Comparison of ENCODE assay signal across 1 cellular context in the genomic region with DNA sequence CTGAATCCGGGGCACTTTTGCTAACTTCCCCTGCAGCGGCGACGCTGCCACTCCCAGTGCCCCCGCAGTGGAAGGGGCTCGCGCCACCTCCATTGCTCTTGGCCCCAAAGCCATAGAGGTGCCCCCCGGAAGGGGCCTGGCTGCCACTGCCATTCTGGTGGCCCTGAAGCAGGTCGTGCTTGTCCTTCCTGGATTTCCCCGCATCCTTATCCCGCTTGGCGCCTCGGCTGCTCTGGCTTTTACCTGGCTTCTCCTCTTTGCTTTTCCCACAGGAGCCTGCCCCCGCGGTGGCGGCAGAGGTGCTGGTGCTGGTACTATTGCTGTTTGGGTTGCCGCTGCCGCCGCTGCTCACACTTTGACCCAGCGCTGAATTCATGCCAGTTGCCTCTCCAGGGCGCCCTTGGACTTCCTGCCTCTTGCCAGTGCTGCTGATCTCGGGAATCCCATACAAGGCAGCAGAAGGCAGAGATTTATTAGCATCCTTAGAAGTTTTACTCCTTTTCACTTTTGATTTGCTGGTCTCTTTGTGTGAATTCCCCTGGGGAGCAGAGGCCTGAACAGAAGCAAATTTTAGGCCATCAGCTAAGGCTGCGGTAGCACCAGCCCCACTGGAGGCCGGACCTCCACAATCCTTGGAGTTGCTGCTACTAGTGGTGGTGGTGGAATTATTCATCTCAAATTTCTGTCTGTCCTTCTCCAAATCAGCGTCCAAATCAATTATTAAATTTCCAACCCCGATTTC.
A peak's percentile ranks its signal among the peaks of the same experiment; 100 is the strongest.
TF ChIP-seq lines count a peak whose summit lies in the region.

No MANE protein-coding gene starts in this region.

TF ChIP-seq in HEK293, 187 proteins besides CTCF, POLR2A, EP300 and RAD21 (continued from another document and continues in another):
- TF ChIP-seq, protein P1, sequence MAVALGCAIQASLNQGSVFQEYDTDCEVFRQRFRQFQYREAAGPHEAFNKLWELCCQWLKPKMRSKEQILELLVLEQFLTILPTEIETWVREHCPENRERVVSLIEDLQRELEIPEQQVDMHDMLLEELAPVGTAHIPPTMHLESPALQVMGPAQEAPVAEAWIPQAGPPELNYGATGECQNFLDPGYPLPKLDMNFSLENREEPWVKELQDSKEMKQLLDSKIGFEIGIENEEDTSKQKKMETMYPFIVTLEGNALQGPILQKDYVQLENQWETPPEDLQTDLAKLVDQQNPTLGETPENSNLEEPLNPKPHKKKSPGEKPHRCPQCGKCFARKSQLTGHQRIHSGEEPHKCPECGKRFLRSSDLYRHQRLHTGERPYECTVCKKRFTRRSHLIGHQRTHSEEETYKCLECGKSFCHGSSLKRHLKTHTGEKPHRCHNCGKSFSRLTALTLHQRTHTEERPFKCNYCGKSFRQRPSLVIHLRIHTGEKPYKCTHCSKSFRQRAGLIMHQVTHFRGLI (tag by site-specific recombination; IDR thresholded peaks at IDR 0.05) = no peak
- TF ChIP-seq ZNF544 (tag by site-specific recombination; IDR thresholded peaks at IDR 0.05) = no peak
- TF ChIP-seq, protein P2, sequence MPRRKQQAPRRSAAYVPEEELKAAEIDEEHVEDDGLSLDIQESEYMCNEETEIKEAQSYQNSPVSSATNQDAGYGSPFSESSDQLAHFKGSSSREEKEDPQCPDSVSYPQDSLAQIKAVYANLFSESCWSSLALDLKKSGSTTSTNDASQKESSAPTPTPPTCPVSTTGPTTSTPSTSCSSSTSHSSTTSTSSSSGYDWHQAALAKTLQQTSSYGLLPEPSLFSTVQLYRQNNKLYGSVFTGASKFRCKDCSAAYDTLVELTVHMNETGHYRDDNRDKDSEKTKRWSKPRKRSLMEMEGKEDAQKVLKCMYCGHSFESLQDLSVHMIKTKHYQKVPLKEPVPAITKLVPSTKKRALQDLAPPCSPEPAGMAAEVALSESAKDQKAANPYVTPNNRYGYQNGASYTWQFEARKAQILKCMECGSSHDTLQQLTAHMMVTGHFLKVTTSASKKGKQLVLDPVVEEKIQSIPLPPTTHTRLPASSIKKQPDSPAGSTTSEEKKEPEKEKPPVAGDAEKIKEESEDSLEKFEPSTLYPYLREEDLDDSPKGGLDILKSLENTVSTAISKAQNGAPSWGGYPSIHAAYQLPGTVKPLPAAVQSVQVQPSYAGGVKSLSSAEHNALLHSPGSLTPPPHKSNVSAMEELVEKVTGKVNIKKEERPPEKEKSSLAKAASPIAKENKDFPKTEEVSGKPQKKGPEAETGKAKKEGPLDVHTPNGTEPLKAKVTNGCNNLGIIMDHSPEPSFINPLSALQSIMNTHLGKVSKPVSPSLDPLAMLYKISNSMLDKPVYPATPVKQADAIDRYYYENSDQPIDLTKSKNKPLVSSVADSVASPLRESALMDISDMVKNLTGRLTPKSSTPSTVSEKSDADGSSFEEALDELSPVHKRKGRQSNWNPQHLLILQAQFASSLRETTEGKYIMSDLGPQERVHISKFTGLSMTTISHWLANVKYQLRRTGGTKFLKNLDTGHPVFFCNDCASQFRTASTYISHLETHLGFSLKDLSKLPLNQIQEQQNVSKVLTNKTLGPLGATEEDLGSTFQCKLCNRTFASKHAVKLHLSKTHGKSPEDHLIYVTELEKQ (tag by site-specific recombination; IDR thresholded peaks at IDR 0.05; ENCODE audit: borderline replicate concordance) = no peak
- TF ChIP-seq, protein P3, sequence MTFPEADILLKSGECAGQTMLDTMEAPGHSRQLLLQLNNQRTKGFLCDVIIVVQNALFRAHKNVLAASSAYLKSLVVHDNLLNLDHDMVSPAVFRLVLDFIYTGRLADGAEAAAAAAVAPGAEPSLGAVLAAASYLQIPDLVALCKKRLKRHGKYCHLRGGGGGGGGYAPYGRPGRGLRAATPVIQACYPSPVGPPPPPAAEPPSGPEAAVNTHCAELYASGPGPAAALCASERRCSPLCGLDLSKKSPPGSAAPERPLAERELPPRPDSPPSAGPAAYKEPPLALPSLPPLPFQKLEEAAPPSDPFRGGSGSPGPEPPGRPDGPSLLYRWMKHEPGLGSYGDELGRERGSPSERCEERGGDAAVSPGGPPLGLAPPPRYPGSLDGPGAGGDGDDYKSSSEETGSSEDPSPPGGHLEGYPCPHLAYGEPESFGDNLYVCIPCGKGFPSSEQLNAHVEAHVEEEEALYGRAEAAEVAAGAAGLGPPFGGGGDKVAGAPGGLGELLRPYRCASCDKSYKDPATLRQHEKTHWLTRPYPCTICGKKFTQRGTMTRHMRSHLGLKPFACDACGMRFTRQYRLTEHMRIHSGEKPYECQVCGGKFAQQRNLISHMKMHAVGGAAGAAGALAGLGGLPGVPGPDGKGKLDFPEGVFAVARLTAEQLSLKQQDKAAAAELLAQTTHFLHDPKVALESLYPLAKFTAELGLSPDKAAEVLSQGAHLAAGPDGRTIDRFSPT (tag by site-specific recombination; IDR thresholded peaks at IDR 0.05) = peak; percentile 67
- no peak for TF ChIP-seq ZNF658 (tag by site-specific recombination; IDR thresholded peaks at IDR 0.05)
- TF ChIP-seq HOXD13 (CRISPR knock-in tag; IDR thresholded peaks at IDR 0.05; ENCODE audit: borderline replicate concordance) = no peak
- no peak; the same call in 1 of the 2 replicates for TF ChIP-seq ZNF366 (tag by site-specific recombination; conservative IDR thresholded peaks at IDR 0.05)
- no peak for TF ChIP-seq ZNF274 (IDR thresholded peaks at IDR 0.05; ENCODE audit: low read length)
- no peak for TF ChIP-seq ZNF274 (tag by site-specific recombination; IDR thresholded peaks at IDR 0.05; ENCODE audit: borderline replicate concordance)
- TF ChIP-seq ZNF223 (tag by site-specific recombination; IDR thresholded peaks at IDR 0.05) = no peak
- TF ChIP-seq ZNF391 (tag by site-specific recombination; IDR thresholded peaks at IDR 0.05; ENCODE audit: borderline replicate concordance, low read depth) = no peak; the same call in 1 of the 2 replicates
- no peak; the same call in 1 of the 2 replicates for TF ChIP-seq ZNF629 (tag by site-specific recombination; IDR thresholded peaks at IDR 0.05)
- TF ChIP-seq ZNF623 (tag by site-specific recombination; IDR thresholded peaks at IDR 0.05) = no peak
- TF ChIP-seq ZNF311 (tag by site-specific recombination; IDR thresholded peaks at IDR 0.05; ENCODE audit: borderline replicate concordance) = no peak
- TF ChIP-seq GLI4 (tag by site-specific recombination; IDR thresholded peaks at IDR 0.05) = no peak
- TF ChIP-seq, protein P4, sequence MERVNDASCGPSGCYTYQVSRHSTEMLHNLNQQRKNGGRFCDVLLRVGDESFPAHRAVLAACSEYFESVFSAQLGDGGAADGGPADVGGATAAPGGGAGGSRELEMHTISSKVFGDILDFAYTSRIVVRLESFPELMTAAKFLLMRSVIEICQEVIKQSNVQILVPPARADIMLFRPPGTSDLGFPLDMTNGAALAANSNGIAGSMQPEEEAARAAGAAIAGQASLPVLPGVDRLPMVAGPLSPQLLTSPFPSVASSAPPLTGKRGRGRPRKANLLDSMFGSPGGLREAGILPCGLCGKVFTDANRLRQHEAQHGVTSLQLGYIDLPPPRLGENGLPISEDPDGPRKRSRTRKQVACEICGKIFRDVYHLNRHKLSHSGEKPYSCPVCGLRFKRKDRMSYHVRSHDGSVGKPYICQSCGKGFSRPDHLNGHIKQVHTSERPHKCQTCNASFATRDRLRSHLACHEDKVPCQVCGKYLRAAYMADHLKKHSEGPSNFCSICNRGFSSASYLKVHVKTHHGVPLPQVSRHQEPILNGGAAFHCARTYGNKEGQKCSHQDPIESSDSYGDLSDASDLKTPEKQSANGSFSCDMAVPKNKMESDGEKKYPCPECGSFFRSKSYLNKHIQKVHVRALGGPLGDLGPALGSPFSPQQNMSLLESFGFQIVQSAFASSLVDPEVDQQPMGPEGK (tag by site-specific recombination; IDR thresholded peaks at IDR 0.05) = peak; percentile 88
- TF ChIP-seq ZFP37 (tag by site-specific recombination; IDR thresholded peaks at IDR 0.05) = peak; percentile 75; the same call in 1 of the 2 replicates
- TF ChIP-seq WT1 (tag by site-specific recombination; IDR thresholded peaks at IDR 0.05) = peak; percentile 9; the same call in 1 of the 2 replicates
- TF ChIP-seq ZEB2 (tag by site-specific recombination; IDR thresholded peaks at IDR 0.05) = peak; percentile 53; the same call in 1 of the 2 replicates
- TF ChIP-seq, protein P5, sequence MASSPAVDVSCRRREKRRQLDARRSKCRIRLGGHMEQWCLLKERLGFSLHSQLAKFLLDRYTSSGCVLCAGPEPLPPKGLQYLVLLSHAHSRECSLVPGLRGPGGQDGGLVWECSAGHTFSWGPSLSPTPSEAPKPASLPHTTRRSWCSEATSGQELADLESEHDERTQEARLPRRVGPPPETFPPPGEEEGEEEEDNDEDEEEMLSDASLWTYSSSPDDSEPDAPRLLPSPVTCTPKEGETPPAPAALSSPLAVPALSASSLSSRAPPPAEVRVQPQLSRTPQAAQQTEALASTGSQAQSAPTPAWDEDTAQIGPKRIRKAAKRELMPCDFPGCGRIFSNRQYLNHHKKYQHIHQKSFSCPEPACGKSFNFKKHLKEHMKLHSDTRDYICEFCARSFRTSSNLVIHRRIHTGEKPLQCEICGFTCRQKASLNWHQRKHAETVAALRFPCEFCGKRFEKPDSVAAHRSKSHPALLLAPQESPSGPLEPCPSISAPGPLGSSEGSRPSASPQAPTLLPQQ (tag by site-specific recombination; IDR thresholded peaks at IDR 0.05) = peak; percentile 46; the same call in 1 of the 2 replicates
- TF ChIP-seq ZBTB7A (tag by site-specific recombination; IDR thresholded peaks at IDR 0.05; ENCODE audit: low read depth) = 0 out of 2 replicates have a peak, but pooled peaks have one; percentile 19
- TF ChIP-seq ZNF23 (tag by site-specific recombination; IDR thresholded peaks at IDR 0.05; ENCODE audit: borderline replicate concordance) = no peak
- TF ChIP-seq ZNF350 (tag by site-specific recombination; IDR thresholded peaks at IDR 0.05) = no peak
- TF ChIP-seq ZNF211 (tag by site-specific recombination; IDR thresholded peaks at IDR 0.05; ENCODE audit: low read depth) = no peak
- no peak for TF ChIP-seq ZNF132 (tag by site-specific recombination; IDR thresholded peaks at IDR 0.05; ENCODE audit: borderline replicate concordance)
- TF ChIP-seq ZNF423 (tag by site-specific recombination; IDR thresholded peaks at IDR 0.05) = no peak
- TF ChIP-seq ZNF792 (tag by site-specific recombination; IDR thresholded peaks at IDR 0.05) = no peak
- TF ChIP-seq ZBTB8A (tag by site-specific recombination; IDR thresholded peaks at IDR 0.05) = peak; percentile 13; the same call in 1 of the 2 replicates
- TF ChIP-seq EGR2 (tag by site-specific recombination; IDR thresholded peaks at IDR 0.05; ENCODE audit: low read depth) = peak; percentile 17; the same call in 1 of the 2 replicates
- TF ChIP-seq, protein P6, sequence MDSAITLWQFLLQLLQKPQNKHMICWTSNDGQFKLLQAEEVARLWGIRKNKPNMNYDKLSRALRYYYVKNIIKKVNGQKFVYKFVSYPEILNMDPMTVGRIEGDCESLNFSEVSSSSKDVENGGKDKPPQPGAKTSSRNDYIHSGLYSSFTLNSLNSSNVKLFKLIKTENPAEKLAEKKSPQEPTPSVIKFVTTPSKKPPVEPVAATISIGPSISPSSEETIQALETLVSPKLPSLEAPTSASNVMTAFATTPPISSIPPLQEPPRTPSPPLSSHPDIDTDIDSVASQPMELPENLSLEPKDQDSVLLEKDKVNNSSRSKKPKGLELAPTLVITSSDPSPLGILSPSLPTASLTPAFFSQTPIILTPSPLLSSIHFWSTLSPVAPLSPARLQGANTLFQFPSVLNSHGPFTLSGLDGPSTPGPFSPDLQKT (IDR thresholded peaks at IDR 0.05; ENCODE audit: borderline replicate concordance, low read depth, low read length) = no peak
- no peak for TF ChIP-seq ZNF16 (tag by site-specific recombination; IDR thresholded peaks at IDR 0.05; ENCODE audit: low read depth)
- no peak for TF ChIP-seq OVOL3 (tag by site-specific recombination; IDR thresholded peaks at IDR 0.05)
- peak; percentile 19; the same call in 1 of the 2 replicates for TF ChIP-seq ZNF341 (tag by site-specific recombination; IDR thresholded peaks at IDR 0.05; ENCODE audit: low read depth)
- peak; percentile 46; the same call in 1 of the 2 replicates for TF ChIP-seq ZBTB17 (tag by site-specific recombination; IDR thresholded peaks at IDR 0.05)
- peak; percentile 39 for TF ChIP-seq ZXDB (tag by site-specific recombination; IDR thresholded peaks at IDR 0.05)
- TF ChIP-seq PRDM1 (tag by site-specific recombination; IDR thresholded peaks at IDR 0.05) = peak; percentile 18; the same call in 1 of the 2 replicates
- peak; percentile 41; the same call in 1 of the 2 replicates for TF ChIP-seq ZNF600 (tag by site-specific recombination; IDR thresholded peaks at IDR 0.05)
- no peak for TF ChIP-seq ZNF114 (tag by site-specific recombination; IDR thresholded peaks at IDR 0.05)
- TF ChIP-seq SCRT1 (tag by site-specific recombination; IDR thresholded peaks at IDR 0.05; ENCODE audit: borderline replicate concordance) = no peak
- 0 out of 2 replicates have a peak, but pooled peaks have one; percentile 12 for TF ChIP-seq ZSCAN30 (tag by site-specific recombination; IDR thresholded peaks at IDR 0.05)
- no peak for TF ChIP-seq ZNF48 (tag by site-specific recombination; IDR thresholded peaks at IDR 0.05)
- peak; percentile 60; the same call in 1 of the 2 replicates for TF ChIP-seq ZNF76 (tag by site-specific recombination; IDR thresholded peaks at IDR 0.05; ENCODE audit: borderline replicate concordance, low read depth)
